15 cellular contexts compared by ENCODE assay signal in genomic region chr12:120514002-120514401, GRCh38. TPM values are rescaled to one million over a fixed set of nuclear protein-coding genes. Genes with fewer than 3 reads are reported as not detected.
A peak's percentile ranks its signal among the peaks of the same experiment; 100 is the strongest.
DNase-seq lines count a peak whose midpoint lies in the region; ATAC-seq, FAIRE-seq and TF ChIP-seq lines count a peak whose summit lies in the region.
"Had no signal": no experiment of that assay in that cellular context is flagged by ENCODE, and none has a peak within 500 bp of the region (broad histone marks: within the 10 kb centered on the region; RNA-seq: fewer than 3 reads in every experiment).

No MANE protein-coding gene starts in this region.

- TF ChIP-seq EP300 in tibial nerve (IDR thresholded peaks at IDR 0.05), result peak in 1 of 2 donors; percentile 68

- H3K27me3 Mint-ChIP-seq in T-helper 17 cell (no peaks in the 10 kb centered on the region), neural crest cell (ENCODE audit: low read depth) (no peaks in the 10 kb centered on the region)
- H3K27me3 Mint-ChIP-seq: CD4-positive, CD25-positive, alpha-beta regulatory T cell had no signal

- no peak overlapping the region for H3K27ac Mint-ChIP-seq in T-helper 17 cell
- peak overlapping the region; percentile 89 for H3K27ac Mint-ChIP-seq in neural crest cell (ENCODE audit: unreplicated experiment)
- H3K27ac Mint-ChIP-seq: CD4-positive, CD25-positive, alpha-beta regulatory T cell had no signal

- peak; percentile 51 for FAIRE-seq in frontal cortex (lab: Jason Lieb, UNC)
- FAIRE-seq: GM19239, HTR-8/SVneo, K562 had no signal

- H3K9me3 ChIP-seq in T-helper 17 cell (ENCODE audit: control insufficient read depth, low read length, poor library complexity, severe bottlenecking) (no peaks in the 10 kb centered on the region), tibial nerve (no peaks in the 10 kb centered on the region), right lobe of liver (no peaks in the 10 kb centered on the region)

- no peaks in the 10 kb centered on the region for H3K27me3 ChIP-seq in tibial nerve
- no peaks in the 10 kb centered on the region for H3K27me3 ChIP-seq in right lobe of liver

- H3K4me1 ChIP-seq in tibial nerve (peaks cover 0 to 22% (median 10%) of the 10 kb centered on the region in 4 donors), right lobe of liver (no peaks in the 10 kb centered on the region)

- H3K36me3 ChIP-seq in tibial nerve, result peaks cover 0 to 71% (median 0%) of the 10 kb centered on the region in 3 donors
- peaks cover 0 to 48% (median 15%) of the 10 kb centered on the region in 4 donors for H3K36me3 ChIP-seq in right lobe of liver

- H3K27ac ChIP-seq in tibial nerve, result peak overlapping the region in 3 of 4 donors; percentile 8 to 91 (median 83)
- no peak overlapping the region for H3K27ac ChIP-seq in right lobe of liver

- H3K4me3 Mint-ChIP-seq in T-helper 17 cell (peak overlapping the region; percentile 2), neural crest cell (peak overlapping the region; percentile 69)
- H3K4me3 Mint-ChIP-seq: CD4-positive, CD25-positive, alpha-beta regulatory T cell had no signal

- 48 to 56% methylated on average over 7 of the region's 7 CpGs for WGBS in tibial nerve, 2 donors
- 85% methylated on average over 6 of the region's 7 CpGs for WGBS in right lobe of liver (ENCODE audit: insufficient coverage, low coverage, low lambda C conversion rate, missing lambda C conversion rate)

- no peak overlapping the region for H3K4me3 ChIP-seq in tibial nerve
- no peak overlapping the region for H3K4me3 ChIP-seq in right lobe of liver
- H3K4me3 ChIP-seq: K562 had no signal

- DNase-seq in T-helper 17 cell (no peak), frontal cortex (ENCODE audit: low spot score in 2 of 2) (no peak), neural crest cell (ENCODE audit: low read depth, low spot score) (peak; percentile 36), tibial nerve (ENCODE audit: low spot score in 2 of 2) (no peak), right lobe of liver (no peak)
- DNase-seq: Calu3; CD4-positive, CD25-positive, alpha-beta regulatory T cell; DMS79; NCI-H446; NCI-H748 treated with DMSO at 0.1 percent for 48 hours had no signal

- H3K4me1 Mint-ChIP-seq in T-helper 17 cell (peaks cover 2% of the 10 kb centered on the region), neural crest cell (peaks cover 22% of the 10 kb centered on the region)
- H3K4me1 Mint-ChIP-seq: CD4-positive, CD25-positive, alpha-beta regulatory T cell had no signal

- intact Hi-C loops in right lobe of liver (cut with DNase I), result no loop called here

- ATAC-seq in T-helper 17 cell (no peak), HG03520 (IDR thresholded peaks at IDR 0.05; ENCODE audit: unreplicated experiment) (no peak), GM21737 (IDR thresholded peaks at IDR 0.05; ENCODE audit: unreplicated experiment) (no peak), right lobe of liver (no peak)
- ATAC-seq: K562 had no signal

- H3K36me3 Mint-ChIP-seq in T-helper 17 cell (ENCODE audit: low read depth) (peaks cover 2% of the 10 kb centered on the region), neural crest cell (ENCODE audit: low read depth) (peaks cover 7% of the 10 kb centered on the region)

- TF ChIP-seq CTCF in neural crest cell (conservative IDR thresholded peaks at IDR 0.05) (no peak), tibial nerve (IDR thresholded peaks at IDR 0.05) (no peak), right lobe of liver (IDR thresholded peaks at IDR 0.05) (no peak)

- no peaks in the 10 kb centered on the region for H3K9me3 Mint-ChIP-seq in neural crest cell
- H3K9me3 Mint-ChIP-seq: CD4-positive, CD25-positive, alpha-beta regulatory T cell had no signal

- no peak for TF ChIP-seq POLR2A in tibial nerve (IDR thresholded peaks at IDR 0.05)
- no peak for TF ChIP-seq POLR2A in right lobe of liver (IDR thresholded peaks at IDR 0.05)

RNA-seq across cellular contexts. Expression of gene COQ5, which starts 15.0 kb away (rescaled TPM):
- 10 to 100 TPM; 11.7 to 11.8 TPM for total RNA-seq in T-helper 17 cell
- total RNA-seq in frontal cortex, result 25.3 TPM
- 38.5 and 39.0 TPM in 2 replicates for total RNA-seq in neural crest cell
- 10 to 100 TPM; 21.6 to 23.7 (median 23.4) TPM for total RNA-seq in tibial nerve
- 10 to 100 TPM; 21.6 to 37.9 (median 31.0) TPM for total RNA-seq in right lobe of liver

RNA-seq across cellular contexts. Expression of gene DYNLL1, which starts 18.1 kb away (rescaled TPM):
- total RNA-seq in T-helper 17 cell, result 10 to 100 TPM; 70.2 to 72.2 TPM
- 279 TPM for total RNA-seq in frontal cortex
- total RNA-seq in neural crest cell, result 375 and 382 TPM in 2 replicates
- total RNA-seq in tibial nerve, result 100 to 1,000 TPM; 175 to 306 (median 258) TPM
- 100 to 1,000 TPM in 5 of 6 experiments, 10 to 100 TPM in 1; 85.0 to 189 (median 164) TPM for total RNA-seq in right lobe of liver

RNA-seq across cellular contexts. Expression of gene RNF10, which starts 20.2 kb away (rescaled TPM):
- total RNA-seq in T-helper 17 cell (100 to 1,000 TPM; 372 to 430 TPM), frontal cortex (119 TPM), neural crest cell (134 and 149 TPM in 2 replicates), tibial nerve (100 to 1,000 TPM; 201 to 306 (median 264) TPM), right lobe of liver (100 to 1,000 TPM in 2 of 6 experiments, 10 to 100 TPM in 4; 70.8 to 111 (median 90.2) TPM)

RNA-seq across cellular contexts. Expression of gene SRSF9, which starts 44.5 kb away (rescaled TPM):
- 100 to 1,000 TPM; 122 to 124 TPM for total RNA-seq in T-helper 17 cell
- 92.5 TPM for total RNA-seq in frontal cortex
- 350 and 361 TPM in 2 replicates for total RNA-seq in neural crest cell
- 10 to 100 TPM; 66.6 to 90.6 (median 77.1) TPM for total RNA-seq in tibial nerve
- total RNA-seq in right lobe of liver, result 10 to 100 TPM; 36.4 to 63.3 (median 60.2) TPM

Comparison
In these comparisons a context has a peak if more than half of its experiments do, and no peak if none do; other contexts are left out.
1. H3K27ac ChIP-seq: peak in tibial nerve (3 of 4); none in right lobe of liver (0 of 3).